ENCODE assay signal across 25 cellular contexts in genomic region chr5:44942524-44943001, GRCh38.
DNase-seq lines count a peak whose midpoint lies in the region; ATAC-seq, FAIRE-seq and TF ChIP-seq lines count a peak whose summit lies in the region.
"Had no signal": no experiment of that assay in that cellular context is flagged by ENCODE, and none has a peak within 500 bp of the region (broad histone marks: within the 10 kb centered on the region; RNA-seq: fewer than 3 reads in every experiment).

No MANE protein-coding gene starts in this region.

- H4K20me1 ChIP-seq in MM.1S (ENCODE audit: insufficient read depth, low read length) (no peaks in the 10 kb centered on the region), K562 (replicated peaks; ENCODE audit: control insufficient read depth, insufficient read depth, low read length) (no peaks in the 10 kb centered on the region)

- TF ChIP-seq RAD21 in K562 (CRISPR knock-in tag; conservative IDR thresholded peaks at IDR 0.05 in 1 of 2, IDR thresholded peaks at IDR 0.05 in 1 of 2) = no peak

- no TSS peak for BruUV-seq in K562 (replicated peaks; lab: Mats Ljungman, UMichigan)

- TF ChIP-seq POLR2A in K562 (conservative IDR thresholded peaks at IDR 0.05) = no peak

- no peaks in the 10 kb centered on the region for H3K36me3 ChIP-seq in MM.1S (replicated peaks; ENCODE audit: insufficient read depth, low read length)
- no peaks in the 10 kb centered on the region for H3K36me3 ChIP-seq in K562 (ENCODE audit: control insufficient read depth, insufficient read depth, low read length)
- H3K36me3 ChIP-seq: heart right ventricle, thoracic aorta had no signal

- H3K27me3 ChIP-seq in MM.1S (replicated peaks; ENCODE audit: insufficient read depth, low read length) (no peaks in the 10 kb centered on the region), K562 (ENCODE audit: control insufficient read depth in 2 of 2, insufficient read depth in 2 of 2, low read length in 2 of 2) (no peaks in the 10 kb centered on the region)
- H3K27me3 ChIP-seq: heart right ventricle had no signal

- H3K9ac ChIP-seq in MM.1S (ENCODE audit: low read length) (no peak overlapping the region), K562 (ENCODE audit: insufficient read depth in 1 of 2, low read depth in 2 of 2, low read length in 2 of 2) (no peak overlapping the region)

- H3K9me2 ChIP-seq in MM.1S (replicated peaks; ENCODE audit: insufficient read depth, low read length) = no peaks in the 10 kb centered on the region

- no peak overlapping the region for H3K4me3 Mint-ChIP-seq in immature natural killer cell
- H3K4me3 Mint-ChIP-seq: activated CD4-positive, alpha-beta T cell treated with anti-CD3 and anti-CD28 coated beads, Interleukin-2, amount 10 ng/mL, durations not matched to agents 24 days and 14 days; CD14-positive monocyte; naive B cell; stimulated activated memory B cell treated with anti-CD40 and anti-IgM and Interleukin-4, amounts not matched to agents 10 μg/mL and 1 μg/mL and 100 μg/mL, for 72 hours had no signal

- 0 out of 2 replicates have a peak, but pooled peaks cover 5% of the 10 kb centered on the region for H3K4me1 ChIP-seq in MM.1S (ENCODE audit: low read length)
- 0 out of 5 replicates have a peak, but pooled peaks cover 0 to 2% of the 10 kb centered on the region in 2 experiments for H3K4me1 ChIP-seq in K562 (replicated peaks in 1 of 2; ENCODE audit: control insufficient read depth in 2 of 2, insufficient read depth in 2 of 2, low read length in 2 of 2)
- H3K4me1 ChIP-seq: heart right ventricle had no signal

- H3K27me3 Mint-ChIP-seq in immature natural killer cell (ENCODE audit: low read depth in 3 of 3) = peaks cover 0 to 3% (median 2%) of the 10 kb centered on the region in 3 donors
- H3K27me3 Mint-ChIP-seq: activated CD4-positive, alpha-beta T cell treated with anti-CD3 and anti-CD28 coated beads, Interleukin-2, amount 10 ng/mL, durations not matched to agents 24 days and 14 days; naive B cell; stimulated activated memory B cell treated with anti-CD40 and anti-IgM and Interleukin-4, amounts not matched to agents 10 μg/mL and 1 μg/mL and 100 μg/mL, for 72 hours had no signal

- intact Hi-C loops in K562 (cut with micrococcal nuclease) = no loop called here

- H3K4me2 ChIP-seq in MM.1S (ENCODE audit: low read depth, low read length) (peak overlapping the region; percentile 65; the same call in 1 of the 2 replicates), K562 (ENCODE audit: insufficient read depth, low read length) (no peak overlapping the region)

- peaks cover 0 to 4% (median 0%) of the 10 kb centered on the region in 3 donors for H3K36me3 Mint-ChIP-seq in immature natural killer cell
- H3K36me3 Mint-ChIP-seq: CD14-positive monocyte; naive B cell; stimulated activated memory B cell treated with anti-CD40 and anti-IgM and Interleukin-4, amounts not matched to agents 10 μg/mL and 1 μg/mL and 100 μg/mL, for 72 hours had no signal

- 5% methylated on average over 4 of the region's 4 CpGs for WGBS in K562 (ENCODE audit: insufficient coverage, low coverage, missing lambda C conversion rate)

- no peak for TF ChIP-seq EP300 in K562 (IDR thresholded peaks at IDR 0.05; ENCODE audit: low read length)

- no peak overlapping the region for H3K27ac Mint-ChIP-seq in immature natural killer cell
- H3K27ac Mint-ChIP-seq: activated CD4-positive, alpha-beta T cell treated with anti-CD3 and anti-CD28 coated beads, Interleukin-2, amount 10 ng/mL, durations not matched to agents 24 days and 14 days; CD14-positive monocyte; naive B cell; stimulated activated memory B cell treated with anti-CD40 and anti-IgM and Interleukin-4, amounts not matched to agents 10 μg/mL and 1 μg/mL and 100 μg/mL, for 72 hours had no signal

- CTCF ChIA-PET in K562 (lab: Yijun Ruan, JAX; ENCODE audit: low intra/inter-chr PET ratio) = no interaction called here

- POLR2A ChIA-PET in K562 (lab: Yijun Ruan, JAX) = interaction anchor here (0.7 kb wide), 2 partner anchors 78 to 123 kb away, joined by 3 read pairs; no protein-coding TSS in a partner anchor

- H3K9me3 ChIP-seq in MM.1S (replicated peaks; ENCODE audit: insufficient read depth, low read length) = no peaks in the 10 kb centered on the region; the same call in 1 of the 2 replicates
- H3K9me3 ChIP-seq in K562 (replicated peaks; ENCODE audit: control insufficient read depth, insufficient read depth, low read depth, low read length) = no peaks in the 10 kb centered on the region
- H3K9me3 ChIP-seq: heart right ventricle, thoracic aorta had no signal

- ATAC-seq in K562 (peak; percentile 32; the same call in 1 of the 3 replicates), HG03045 (IDR thresholded peaks at IDR 0.05; ENCODE audit: unreplicated experiment) (no peak), esophagus mucosa (no peak)
- ATAC-seq: heart right ventricle; Right ventricle myocardium inferior; stimulated activated memory B cell treated with anti-CD40 and anti-IgM and Interleukin-4, amounts not matched to agents 10 μg/mL and 1 μg/mL and 100 μg/mL, for 72 hours had no signal

- no peak for FAIRE-seq in K562 (lab: Jason Lieb, UNC)
- FAIRE-seq: GM19239 had no signal

- DNase-seq in Ammon's horn (ENCODE audit: low spot score) (peak; percentile 12), MM.1S (no peak), K562 (ENCODE audit: extremely low read depth in 1 of 4, low spot score in 3 of 4) (peak in 1 of 4 experiments; percentile 8), medulla oblongata (ENCODE audit: extremely low spot score) (peak; percentile 25), immature natural killer cell (no peak)
- no peak for DNase-seq in activated T-cell treated with anti-CD3 and anti-CD28 coated beads, Interleukin-2, amount 50 U/mL, for 48 hours
- DNase-seq: activated CD4-positive, alpha-beta T cell treated with anti-CD3 and anti-CD28 coated beads, Interleukin-2, amount 10 ng/mL, durations not matched to agents 24 days and 14 days; GF-D8; GOT3; heart right ventricle; Kasumi-1; naive B cell; NCI-H1092 treated with DMSO at 0.1 percent for 48 hours; NCI-H2107; NCI-H510A; stimulated activated CD4-positive, alpha-beta T cell treated with anti-CD3 and anti-CD28 coated beads, Interleukin-1b, Interleukin-23, amount 100 ng/mL, for 48 hours had no signal

- H3K9me3 Mint-ChIP-seq in immature natural killer cell = peaks cover 0 to 24% (median 12%) of the 10 kb centered on the region in 6 donors

- no peaks in the 10 kb centered on the region for H3K9me1 ChIP-seq in K562 (ENCODE audit: control insufficient read depth, insufficient read depth, low read length)

- no peak overlapping the region for H3K4me3 ChIP-seq in MM.1S (ENCODE audit: low read length)
- no peak overlapping the region for H3K4me3 ChIP-seq in K562
- H3K4me3 ChIP-seq: coronary artery, heart right ventricle, lung, thoracic aorta had no signal

- in situ Hi-C loops in K562 (cut with MboI) = no loop called here

- H3K79me2 ChIP-seq in MM.1S (ENCODE audit: low read length) (no peaks in the 10 kb centered on the region), K562 (ENCODE audit: control insufficient read depth, insufficient read depth, low read length) (no peaks in the 10 kb centered on the region)

- H3K27ac ChIP-seq in MM.1S (ENCODE audit: low read length) (no peak overlapping the region), K562 (ENCODE audit: extremely low read depth, low read depth, low read length) (no peak overlapping the region)
- H3K27ac ChIP-seq: coronary artery, heart right ventricle, thoracic aorta had no signal

- no peaks in the 10 kb centered on the region for H3K4me1 Mint-ChIP-seq in immature natural killer cell
- H3K4me1 Mint-ChIP-seq: activated CD4-positive, alpha-beta T cell treated with anti-CD3 and anti-CD28 coated beads, Interleukin-2, amount 10 ng/mL, durations not matched to agents 24 days and 14 days; CD14-positive monocyte; naive B cell; stimulated activated memory B cell treated with anti-CD40 and anti-IgM and Interleukin-4, amounts not matched to agents 10 μg/mL and 1 μg/mL and 100 μg/mL, for 72 hours had no signal

- H3F3A ChIP-seq in MM.1S (ENCODE audit: insufficient read depth, low read length) = no peaks in the 10 kb centered on the region

- H2AFZ ChIP-seq in MM.1S (ENCODE audit: low read length) (peak overlapping the region; percentile 55; the same call in 1 of the 2 replicates), K562 (ENCODE audit: low read depth, low read length) (no peak overlapping the region)

- TF ChIP-seq CTCF in MM.1S (IDR thresholded peaks at IDR 0.05; ENCODE audit: low read length) = no peak
- TF ChIP-seq CTCF in K562 (IDR thresholded peaks at IDR 0.05 in 2 of 3, conservative IDR thresholded peaks at IDR 0.05 in 1 of 3; ENCODE audit: insufficient read depth in 2 of 3, low read depth in 1 of 3, low read length in 3 of 3) = no peak

TF ChIP-seq in K562, 482 proteins besides CTCF, POLR2A, EP300 and RAD21:
- TF ChIP-seq JUNB (CRISPR knock-in tag; conservative IDR thresholded peaks at IDR 0.05) (0 out of 2 replicates have a peak, but pooled peaks have one; percentile 14), ATF3 (IDR thresholded peaks at IDR 0.05) (peak; percentile 62; the same call in 1 of the 2 replicates), ATF3 (CRISPR knock-in tag; conservative IDR thresholded peaks at IDR 0.05) (no peak), GATAD2A (IDR thresholded peaks at IDR 0.05) (no peak), JUND (IDR thresholded peaks at IDR 0.05; ENCODE audit: borderline replicate concordance, low read depth, low read length) (peak; percentile 55; the same call in 1 of the 2 replicates), JUND (tag; IDR thresholded peaks at IDR 0.05; ENCODE audit: borderline replicate concordance, low read depth, low read length) (no peak), POLR3A (IDR thresholded peaks at IDR 0.05; ENCODE audit: borderline replicate concordance, extremely low read depth, insufficient read depth, insufficient read length) (no peak)

Comparison
In these comparisons a context has a peak if more than half of its experiments do, and no peak if none do; other contexts are left out.
1. DNase-seq: peak in Ammon's horn (single experiment) and medulla oblongata (single experiment); none in MM.1S (single experiment), activated T-cell treated with anti-CD3 and anti-CD28 coated beads, Interleukin-2, amount 50 U/mL, for 48 hours (0 of 2) and immature natural killer cell (0 of 3).